20 cellular contexts compared by ENCODE assay signal in the genomic region with DNA sequence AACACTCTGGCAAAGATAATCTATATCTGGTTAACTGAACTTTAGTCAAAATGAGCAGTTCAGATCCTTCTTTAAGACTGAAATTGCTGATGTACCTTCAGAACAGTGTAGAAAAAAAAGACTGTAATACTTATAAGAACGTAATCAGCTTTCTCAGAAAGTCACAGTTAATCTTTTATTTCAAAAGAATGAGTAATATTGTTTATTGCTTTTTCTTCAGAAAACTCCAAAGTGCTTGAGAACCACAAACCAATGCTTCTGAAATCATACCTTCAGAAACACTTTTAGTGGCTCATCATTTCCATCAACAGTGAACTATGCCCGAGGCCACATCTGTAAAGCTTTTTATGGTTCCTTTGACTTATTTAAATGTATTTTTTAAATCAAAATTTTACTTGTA.
"Had no signal": no experiment of that assay in that cellular context is flagged by ENCODE, and none has a peak within 500 bp of the region (broad histone marks: within the 10 kb centered on the region; RNA-seq: fewer than 3 reads in every experiment).

No MANE protein-coding gene starts in this region.

- H3K4me1 Mint-ChIP-seq: mesothelial cell of epicardium, nephron progenitor cell, T-helper 17 cell had no signal

- H3K36me3 Mint-ChIP-seq: mesothelial cell of epicardium had no signal

- H3K27me3 Mint-ChIP-seq: activated CD4-positive, alpha-beta T cell treated with anti-CD3 and anti-CD28 coated beads, Interleukin-2, amount 10 ng/mL, durations not matched to agents 24 days and 14 days had no signal

- H3K4me3 Mint-ChIP-seq: activated CD4-positive, alpha-beta T cell treated with anti-CD3 and anti-CD28 coated beads, Interleukin-2, amount 10 ng/mL, durations not matched to agents 24 days and 14 days; mesothelial cell of epicardium; nephron progenitor cell; T-helper 17 cell had no signal

- H3K27ac Mint-ChIP-seq: activated CD4-positive, alpha-beta T cell treated with anti-CD3 and anti-CD28 coated beads, Interleukin-2, amount 10 ng/mL, durations not matched to agents 24 days and 14 days; mesothelial cell of epicardium; nephron progenitor cell; T-helper 17 cell had no signal

- ATAC-seq: body of pancreas, right cardiac atrium, T-helper 17 cell had no signal

- H3K4me3 ChIP-seq: body of pancreas, colonic mucosa, esophagus muscularis mucosa, prostate gland, stomach, testis, upper lobe of left lung had no signal

- DNase-seq: activated CD4-positive, alpha-beta T cell treated with anti-CD3 and anti-CD28 coated beads, Interleukin-2, amount 10 ng/mL, durations not matched to agents 24 days and 14 days; activated effector memory CD4-positive, alpha-beta T cell treated with Interleukin-2 at 50 U/mL for 16 hours; activated naive CD4-positive, alpha-beta T cell treated with anti-CD3 and anti-CD28 coated beads, Interleukin-2, amount 50 U/mL, for 16 hours; activated T-cell treated with anti-CD3 and anti-CD28 coated beads, Interleukin-2, amount 50 U/mL, for 1 hour; amniotic stem cell; body of pancreas; central memory CD4-positive, alpha-beta T cell; colonic mucosa; foreskin fibroblast; glutamatergic neuron; nephron progenitor cell; occipital lobe; right cardiac atrium; stomach; T-helper 17 cell; testis; upper lobe of left lung had no signal
